17 cellular contexts compared by ENCODE assay signal in the genomic region with DNA sequence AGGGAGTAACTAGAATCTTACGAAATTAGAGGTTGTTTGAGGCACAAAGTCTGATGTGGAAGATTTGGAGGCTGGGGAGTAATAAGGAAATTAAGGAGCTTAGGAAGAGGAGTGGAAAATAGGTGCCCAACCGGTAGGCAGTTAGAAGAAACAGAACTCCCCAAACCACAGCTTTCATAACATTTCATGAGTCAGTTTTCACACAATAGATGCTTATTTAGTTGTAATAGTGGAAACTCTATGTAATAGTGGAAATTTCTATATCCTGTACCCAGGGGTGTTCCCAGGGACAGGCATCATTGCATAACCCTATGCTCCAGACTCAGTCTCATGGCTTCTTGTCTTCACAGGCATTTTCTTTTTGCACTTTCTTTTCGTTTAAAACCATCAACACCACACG. TPM values are rescaled to one million over a fixed set of nuclear protein-coding genes. Genes with fewer than 3 reads are reported as not detected.
A peak's percentile ranks its signal among the peaks of the same experiment; 100 is the strongest.
DNase-seq lines count a peak whose midpoint lies in the region; ATAC-seq and TF ChIP-seq lines count a peak whose summit lies in the region.
"Had no signal": no experiment of that assay in that cellular context is flagged by ENCODE, and none has a peak within 500 bp of the region (broad histone marks: within the 10 kb centered on the region; RNA-seq: fewer than 3 reads in every experiment).

No MANE protein-coding gene starts in this region.

- H3K27ac Mint-ChIP-seq in activated naive CD4-positive, alpha-beta T cell treated with anti-CD3 and anti-CD28 coated beads, Interleukin-2, amount 50 U/mL, for 72 hours, result no peak overlapping the region
- H3K27ac Mint-ChIP-seq in activated naive CD4-positive, alpha-beta T cell treated with anti-CD3 and anti-CD28 coated beads, Interleukin-2, amount 10 ng/mL, durations not matched to agents 7 days and 5 days, result no peak overlapping the region
- H3K27ac Mint-ChIP-seq: T-helper 1 cell treated with Interleukin-12 subunit alpha and Interleukin-12 subunit beta and Interleukin-4 antibody, amounts not matched to agents 30 μg/mL and 1 μg/mL, for 36 hours had no signal

- no peaks in the 10 kb centered on the region for H3K36me3 Mint-ChIP-seq in activated naive CD4-positive, alpha-beta T cell treated with anti-CD3 and anti-CD28 coated beads, Interleukin-2, amount 50 U/mL, for 72 hours
- peaks cover 19% of the 10 kb centered on the region for H3K36me3 Mint-ChIP-seq in activated naive CD4-positive, alpha-beta T cell treated with anti-CD3 and anti-CD28 coated beads, Interleukin-2, amount 10 ng/mL, durations not matched to agents 7 days and 5 days

- TF ChIP-seq CTCF in foreskin keratinocyte (conservative IDR thresholded peaks at IDR 0.05), result no peak
- TF ChIP-seq CTCF in thoracic aorta (IDR thresholded peaks at IDR 0.05), result no peak
- no peak for TF ChIP-seq CTCF in brain microvascular endothelial cell (IDR thresholded peaks at IDR 0.05; ENCODE audit: low read depth, low read length, missing control alignments)

- peak; percentile 72 to 74 for ATAC-seq in activated naive CD4-positive, alpha-beta T cell treated with anti-CD3 and anti-CD28 coated beads, Interleukin-2, amount 50 U/mL, for 72 hours
- peak; percentile 78 for ATAC-seq in foreskin keratinocyte
- ATAC-seq in thoracic aorta (ENCODE audit: insufficient number of reproducible peaks, low FRiP score, low read depth), result peak; percentile 26
- ATAC-seq in HG03378 (IDR thresholded peaks at IDR 0.05; ENCODE audit: unreplicated experiment), result no peak
- ATAC-seq: body of pancreas, esophagus mucosa had no signal

- H3K36me3 ChIP-seq in thoracic aorta, result peaks cover 13% of the 10 kb centered on the region
- H3K36me3 ChIP-seq in brain microvascular endothelial cell (replicated peaks), result peaks cover 10% of the 10 kb centered on the region

- H3K4me1 ChIP-seq in foreskin keratinocyte (peaks cover 9% of the 10 kb centered on the region), thoracic aorta (ENCODE audit: control insufficient read depth in 1 of 2, low read depth in 2 of 2) (no peaks in the 10 kb centered on the region)
- H3K4me1 ChIP-seq: body of pancreas, parathyroid adenoma had no signal

- H3K4me3 ChIP-seq in thoracic aorta, result no peak overlapping the region
- H3K4me3 ChIP-seq in brain microvascular endothelial cell (ENCODE audit: low read depth, low read length), result no peak overlapping the region
- H3K4me3 ChIP-seq: body of pancreas had no signal

- in situ Hi-C loops in brain microvascular endothelial cell (cut with HindIII; ENCODE audit: low pct_ligation_motif_present, low sequenced_read_pairs), result no loop called here

- no peak overlapping the region for H3K27ac ChIP-seq in foreskin keratinocyte
- peak overlapping the region in 1 of 2 donors; percentile 34 for H3K27ac ChIP-seq in thoracic aorta
- H3K27ac ChIP-seq in brain microvascular endothelial cell, result no peak overlapping the region
- H3K27ac ChIP-seq: body of pancreas, parathyroid adenoma had no signal

- no peaks in the 10 kb centered on the region for H3K4me1 Mint-ChIP-seq in activated naive CD4-positive, alpha-beta T cell treated with anti-CD3 and anti-CD28 coated beads, Interleukin-2, amount 10 ng/mL, durations not matched to agents 7 days and 5 days

- no peaks in the 10 kb centered on the region for H3K27me3 Mint-ChIP-seq in activated naive CD4-positive, alpha-beta T cell treated with anti-CD3 and anti-CD28 coated beads, Interleukin-2, amount 10 ng/mL, durations not matched to agents 7 days and 5 days

- H3K4me3 Mint-ChIP-seq in activated naive CD4-positive, alpha-beta T cell treated with anti-CD3 and anti-CD28 coated beads, Interleukin-2, amount 10 ng/mL, durations not matched to agents 7 days and 5 days, result no peak overlapping the region
- H3K4me3 Mint-ChIP-seq: T-helper 1 cell treated with Interleukin-12 subunit alpha and Interleukin-12 subunit beta and Interleukin-4 antibody, amounts not matched to agents 30 μg/mL and 1 μg/mL, for 36 hours had no signal

- H3K9me3 Mint-ChIP-seq in activated naive CD4-positive, alpha-beta T cell treated with anti-CD3 and anti-CD28 coated beads, Interleukin-2, amount 50 U/mL, for 72 hours, result no peaks in the 10 kb centered on the region
- H3K9me3 Mint-ChIP-seq in activated naive CD4-positive, alpha-beta T cell treated with anti-CD3 and anti-CD28 coated beads, Interleukin-2, amount 10 ng/mL, durations not matched to agents 7 days and 5 days, result no peaks in the 10 kb centered on the region
- H3K9me3 Mint-ChIP-seq: T-helper 1 cell treated with Interleukin-12 subunit alpha and Interleukin-12 subunit beta and Interleukin-4 antibody, amounts not matched to agents 30 μg/mL and 1 μg/mL, for 36 hours had no signal

- H3K9me3 ChIP-seq in thoracic aorta, result no peaks in the 10 kb centered on the region
- H3K9me3 ChIP-seq: body of pancreas had no signal

- no peak for DNase-seq in activated naive CD4-positive, alpha-beta T cell treated with anti-CD3 and anti-CD28 coated beads, Interleukin-2, amount 50 U/mL, for 72 hours (ENCODE audit: low spot score in 2 of 2)
- no peak for DNase-seq in activated naive CD4-positive, alpha-beta T cell treated with anti-CD3 and anti-CD28 coated beads, Interleukin-2, amount 10 ng/mL, durations not matched to agents 7 days and 5 days
- DNase-seq in SIG-M5 treated with dmso at 0.1 percent for 504 hours (lab: John Stamatoyannopoulos, UW; ENCODE audit: unreplicated experiment) (peak; percentile 98), foreskin keratinocyte (peak in 1 of 2 donors; percentile 69), thoracic aorta (ENCODE audit: low spot score) (no peak), brain microvascular endothelial cell (no peak), GM19238 (ENCODE audit: insufficient read length, low spot score) (no peak)
- DNase-seq: ACHN, body of pancreas, kidney glomerular epithelial cell, NCI-H1105, NCI-H69 had no signal

- H3K27me3 ChIP-seq in foreskin keratinocyte, result no peaks in the 10 kb centered on the region
- H3K27me3 ChIP-seq in thoracic aorta (replicated peaks; ENCODE audit: insufficient read depth), result no peaks in the 10 kb centered on the region
- no peaks in the 10 kb centered on the region for H3K27me3 ChIP-seq in brain microvascular endothelial cell (replicated peaks)
- H3K27me3 ChIP-seq: body of pancreas had no signal

- CTCF ChIA-PET in activated naive CD4-positive, alpha-beta T cell treated with anti-CD3 and anti-CD28 coated beads, Interleukin-2, amount 10 ng/mL, durations not matched to agents 7 days and 5 days (lab: Charles Lee), result interaction anchor here (1.1 to 3.5 kb wide), 3 partner anchors 10 to 20 kb away, joined by 3 to 16 read pairs (median 8); no protein-coding TSS in a partner anchor

RNA-seq across cellular contexts. Expression of a gene that starts 8.3 kb away (rescaled TPM):
- 1 to 10 TPM in 1 of 2 donors, under 1 TPM in 1; 0.54 to 3.1 TPM for total RNA-seq in activated naive CD4-positive, alpha-beta T cell treated with anti-CD3 and anti-CD28 coated beads, Interleukin-2, amount 50 U/mL, for 72 hours
- total RNA-seq in foreskin keratinocyte, result 0.10 and 0.14 TPM in 2 replicates
- polyA plus RNA-seq in foreskin keratinocyte, result 0.12 and 0.18 TPM in 2 replicates
- total RNA-seq in thoracic aorta, result 10 to 100 TPM; 21.2 to 25.5 TPM
- total RNA-seq: H1 had no signal
- polyA plus RNA-seq: H1 had no signal

RNA-seq across cellular contexts. Expression of a gene that starts 24.2 kb away (rescaled TPM):
- total RNA-seq in activated naive CD4-positive, alpha-beta T cell treated with anti-CD3 and anti-CD28 coated beads, Interleukin-2, amount 50 U/mL, for 72 hours, result 10 to 100 TPM; 23.2 to 43.8 TPM
- 22.8 and 23.1 TPM in 2 replicates for total RNA-seq in foreskin keratinocyte
- 11.2 and 12.5 TPM in 2 replicates for polyA plus RNA-seq in foreskin keratinocyte
- 10 to 100 TPM; 21.7 to 50.2 TPM for total RNA-seq in thoracic aorta

RNA-seq across cellular contexts. Expression of a gene that starts 25.3 kb away (rescaled TPM):
- 10 to 100 TPM; 14.3 to 16.9 TPM for total RNA-seq in activated naive CD4-positive, alpha-beta T cell treated with anti-CD3 and anti-CD28 coated beads, Interleukin-2, amount 50 U/mL, for 72 hours
- total RNA-seq in foreskin keratinocyte (9.7 and 10.0 TPM in 2 replicates), thoracic aorta (10 to 100 TPM; 25.7 to 29.6 TPM)
- polyA plus RNA-seq in foreskin keratinocyte, result 3.9 and 4.9 TPM in 2 replicates

Comparison
In these comparisons a context has a peak if more than half of its experiments do, and no peak if none do; other contexts are left out.
1. RNA of a gene that starts 8.3 kb away (total RNA-seq): 21.2 to 25.5 TPM in thoracic aorta; 0.54 to 3.1 TPM in activated naive CD4-positive, alpha-beta T cell treated with anti-CD3 and anti-CD28 coated beads, Interleukin-2, amount 50 U/mL, for 72 hours and 0.10 to 0.14 TPM in foreskin keratinocyte; every median in the first group is over 4 times any median in the second.